8 cellular contexts compared by ENCODE assay signal in genomic region chr6:33248643-33248931, GRCh38. TPM values are rescaled to one million over a fixed set of nuclear protein-coding genes. Genes with fewer than 3 reads are reported as not detected.
DNase-seq lines count a peak whose midpoint lies in the region; ATAC-seq and TF ChIP-seq lines count a peak whose summit lies in the region.

No MANE protein-coding gene starts in this region.

- H2BK15ac ChIP-seq in mesenchymal stem cell (ENCODE audit: low read depth, poor library complexity, severe bottlenecking), result no peak overlapping the region

- DNase-seq in DMS53 treated with DMSO at 0.1 percent for 48 hours (lab: John Stamatoyannopoulos, UW; ENCODE audit: unreplicated experiment), result peak; percentile 61
- peak; percentile 31 for DNase-seq in H7
- DNase-seq in choroid plexus epithelial cell (ENCODE audit: low read depth), result peak; percentile 69
- DNase-seq in mesenchymal stem cell, result peak; percentile 80
- DNase-seq in transverse colon, result no peak
- DNase-seq in activated CD4-positive, alpha-beta T cell treated with anti-CD3 and anti-CD28 coated beads for 1 hour, result no peak

- intact Hi-C loops in transverse colon (cut with DNase I; ENCODE audit: low total_unique reads), result loop anchor here (5.0 to 10.0 kb wide), 3 partner anchors 84 to 234 kb away; no protein-coding TSS in a partner anchor

- no peak; the same call in 1 of the 2 replicates for TF ChIP-seq CTCF in OCI-LY3 (IDR thresholded peaks at IDR 0.05; ENCODE audit: low read depth, low read length)
- TF ChIP-seq CTCF in choroid plexus epithelial cell (conservative IDR thresholded peaks at IDR 0.05; ENCODE audit: low read depth, low read length), result no peak
- peak in 2 of 5 experiments; percentile 22 to 46 for TF ChIP-seq CTCF in transverse colon (IDR thresholded peaks at IDR 0.05)

- no peaks in the 10 kb centered on the region for H4K20me1 ChIP-seq in OCI-LY3 (ENCODE audit: insufficient read depth, low read length)

- ATAC-seq in GM19035 (IDR thresholded peaks at IDR 0.05; ENCODE audit: unreplicated experiment), result no peak

- H2BK12ac ChIP-seq in mesenchymal stem cell (ENCODE audit: low read length in 2 of 2), result peak overlapping the region; percentile 33 to 68

- H3K4me2 ChIP-seq in OCI-LY3 (ENCODE audit: low read length) (peak overlapping the region; percentile 99), mesenchymal stem cell (ENCODE audit: low read length, poor library complexity, severe bottlenecking) (peak overlapping the region; percentile 95)

- H3K4me1 ChIP-seq in OCI-LY3 (ENCODE audit: low read length) (peaks cover 7% of the 10 kb centered on the region), mesenchymal stem cell (ENCODE audit: control insufficient read depth, insufficient read depth, low read depth, low read length) (peaks cover 14% of the 10 kb centered on the region), transverse colon (peaks cover 12 to 27% (median 24%) of the 10 kb centered on the region in 4 donors)

- H3K9me3 ChIP-seq in OCI-LY3 (ENCODE audit: insufficient read depth, low read length) (no peaks in the 10 kb centered on the region), mesenchymal stem cell (ENCODE audit: control insufficient read depth, low read length) (no peaks in the 10 kb centered on the region), transverse colon (no peaks in the 10 kb centered on the region)

- peaks cover 25% of the 10 kb centered on the region for H3K27me3 ChIP-seq in H7 (ENCODE audit: control insufficient read depth, insufficient read depth, low read length)
- no peaks in the 10 kb centered on the region for H3K27me3 ChIP-seq in OCI-LY3 (ENCODE audit: low read depth, low read length)
- peaks cover 0 to under 1% of the 10 kb centered on the region in 2 experiments for H3K27me3 ChIP-seq in mesenchymal stem cell (ENCODE audit: control insufficient read depth in 1 of 2, insufficient read depth in 1 of 2, low read length in 2 of 2)
- H3K27me3 ChIP-seq in transverse colon, result peaks cover 4% of the 10 kb centered on the region

- H3K79me2 ChIP-seq in OCI-LY3 (ENCODE audit: low read length), result no peaks in the 10 kb centered on the region; the same call in 1 of the 2 replicates

- peak overlapping the region; percentile 74 for H3K9ac ChIP-seq in OCI-LY3 (ENCODE audit: low read length)
- peak overlapping the region; percentile 88 for H3K9ac ChIP-seq in mesenchymal stem cell (ENCODE audit: low read length)

- H3K27ac ChIP-seq in OCI-LY3 (ENCODE audit: low read length), result peak overlapping the region; percentile 39
- H3K27ac ChIP-seq in mesenchymal stem cell (ENCODE audit: low read length, poor library complexity, severe bottlenecking), result peak overlapping the region; percentile 66
- peak overlapping the region; percentile 88 to 93 (median 92) for H3K27ac ChIP-seq in transverse colon

- peak overlapping the region in 1 of 2 experiments; percentile 75 for H3K23ac ChIP-seq in mesenchymal stem cell (ENCODE audit: low read length in 2 of 2)

- H2BK5ac ChIP-seq in mesenchymal stem cell (ENCODE audit: low read depth, low read length, poor library complexity, severe bottlenecking), result no peak overlapping the region

- no peak for TF ChIP-seq POLR2A in transverse colon (IDR thresholded peaks at IDR 0.05)

- in situ Hi-C loops in transverse colon (cut with MboI; ENCODE audit: low pct_ligation_motif_present in 1 of 4, low pct_unique_long_range_greater_than_20kb in 1 of 4, low sequenced_read_pairs in 3 of 4), result loop anchor here (5.0 to 25.0 kb wide), 5 partner anchors 84 to 236 kb away; partner anchors contain the start of gene HLA-DOA (in 1 of the 4)

- peak overlapping the region in 1 of 2 experiments; percentile 31 for H3K14ac ChIP-seq in mesenchymal stem cell (ENCODE audit: low read length in 2 of 2)

- peak overlapping the region; percentile 83 for H2AFZ ChIP-seq in OCI-LY3 (ENCODE audit: low read depth, low read length)
- peak overlapping the region; percentile 73 for H2AFZ ChIP-seq in mesenchymal stem cell (ENCODE audit: low read depth, low read length)

- peak overlapping the region; percentile 79 to 93 for H3K18ac ChIP-seq in mesenchymal stem cell (ENCODE audit: low read depth in 1 of 2, low read length in 2 of 2)

- H2AK5ac ChIP-seq in mesenchymal stem cell (ENCODE audit: low read length, severe bottlenecking), result no peak overlapping the region

- H4K91ac ChIP-seq in mesenchymal stem cell (ENCODE audit: low read length), result peak overlapping the region; percentile 14

- H3K4me3 ChIP-seq in H7 (ENCODE audit: insufficient read depth, low read depth, low read length) (peak overlapping the region; percentile 72), OCI-LY3 (ENCODE audit: low read length) (peak overlapping the region; percentile 99), choroid plexus epithelial cell (ENCODE audit: low read depth, low read length) (peak overlapping the region; percentile 78), mesenchymal stem cell (ENCODE audit: insufficient read depth in 1 of 2, low read depth in 1 of 2, low read length in 2 of 2) (peak overlapping the region; percentile 61 to 72), transverse colon (peak overlapping the region; percentile 5 to 60 (median 38))

- WGBS in mesenchymal stem cell, result 7% methylated on average over 17 of the region's 18 CpGs
- 1% methylated on average over 18 of the region's 18 CpGs; no CpG with 5 or more reads in 1 of the 2 donors for WGBS in transverse colon (ENCODE audit: low coverage in 1 of 2), 2 donors

- peak overlapping the region; percentile 27 to 87 for H3K4ac ChIP-seq in mesenchymal stem cell (ENCODE audit: low read depth in 1 of 2, low read length in 2 of 2)

- H3K36me3 ChIP-seq in H7 (replicated peaks; ENCODE audit: control insufficient read depth, insufficient read depth, low read length), result no peaks in the 10 kb centered on the region; the same call in 1 of the 2 replicates
- H3K36me3 ChIP-seq in OCI-LY3 (replicated peaks; ENCODE audit: low read depth, low read length), result peaks cover 3% of the 10 kb centered on the region
- peaks cover 9 to 14% of the 10 kb centered on the region in 2 experiments for H3K36me3 ChIP-seq in mesenchymal stem cell (ENCODE audit: control insufficient read depth in 1 of 2, insufficient read depth in 2 of 2, low read depth in 1 of 2, low read length in 2 of 2)
- no peaks in the 10 kb centered on the region for H3K36me3 ChIP-seq in transverse colon

- peak overlapping the region; percentile 71 for H4K8ac ChIP-seq in mesenchymal stem cell (ENCODE audit: low read length)

- no peak for TF ChIP-seq EP300 in transverse colon (IDR thresholded peaks at IDR 0.05; ENCODE audit: low read depth)

- H3K79me1 ChIP-seq in mesenchymal stem cell (replicated peaks; ENCODE audit: low read length, poor library complexity, severe bottlenecking), result peaks cover 12% of the 10 kb centered on the region

- H2BK120ac ChIP-seq in mesenchymal stem cell (ENCODE audit: low read depth, low read length), result peak overlapping the region; percentile 74

RNA-seq across cellular contexts. Expression of gene VPS52, which starts 23.1 kb away (rescaled TPM):
- 54.1 and 57.8 TPM in 2 replicates for total RNA-seq in H7 (2014; rRNA removed; shearing (Covaris generic))
- 30.7 TPM for polyA plus RNA-seq in mesenchymal stem cell (2013, experiment 1 of 2)
- 29.4 TPM for polyA plus RNA-seq in mesenchymal stem cell (2013, experiment 2 of 2)
- 10 to 100 TPM; 52.4 to 93.3 (median 63.4) TPM for total RNA-seq in transverse colon

RNA-seq across cellular contexts. Expression of gene RPS18, which starts 23.3 kb away (rescaled TPM):
- total RNA-seq in H7 (2014; rRNA removed; shearing (Covaris generic)), result 3,561 and 4,135 TPM in 2 replicates
- 6,369 TPM for polyA plus RNA-seq in mesenchymal stem cell (2013, experiment 1 of 2)
- polyA plus RNA-seq in mesenchymal stem cell (2013, experiment 2 of 2), result 6,579 TPM
- 1,000 to 10,000 TPM in 2 of 4 donors, 100 to 1,000 TPM in 2; 773 to 2,238 (median 1,359) TPM for total RNA-seq in transverse colon

RNA-seq across cellular contexts. Expression of gene B3GALT4, which starts 28.3 kb away (rescaled TPM):
- 5.6 and 8.3 TPM in 2 replicates for total RNA-seq in H7 (2014; rRNA removed; shearing (Covaris generic))
- polyA plus RNA-seq in mesenchymal stem cell (2013, experiment 1 of 2), result 2.8 TPM
- 3.1 TPM for polyA plus RNA-seq in mesenchymal stem cell (2013, experiment 2 of 2)
- 10 to 100 TPM; 39.4 to 49.0 (median 41.8) TPM for total RNA-seq in transverse colon

RNA-seq across cellular contexts. Expression of gene RING1, which starts 40.3 kb away (rescaled TPM):
- 18.5 and 19.7 TPM in 2 replicates for total RNA-seq in H7 (2014; rRNA removed; shearing (Covaris generic))
- polyA plus RNA-seq in mesenchymal stem cell (2013, experiment 1 of 2), result 45.1 TPM
- polyA plus RNA-seq in mesenchymal stem cell (2013, experiment 2 of 2), result 46.6 TPM
- 10 to 100 TPM; 10.8 to 29.9 (median 19.9) TPM for total RNA-seq in transverse colon

RNA-seq across cellular contexts. Expression of gene WDR46, which starts 40.5 kb away (rescaled TPM):
- 72.0 and 96.6 TPM in 2 replicates for total RNA-seq in H7 (2014; rRNA removed; shearing (Covaris generic))
- polyA plus RNA-seq in mesenchymal stem cell (2013, experiment 1 of 2), result 66.3 TPM
- polyA plus RNA-seq in mesenchymal stem cell (2013, experiment 2 of 2), result 59.2 TPM
- total RNA-seq in transverse colon, result 10 to 100 TPM; 25.0 to 87.2 (median 55.8) TPM

Comparison
In these comparisons a context has a peak if more than half of its experiments do, and no peak if none do; other contexts are left out.
1. DNase-seq: peak in DMS53 treated with DMSO at 0.1 percent for 48 hours (single experiment), H7 (single experiment), choroid plexus epithelial cell (single experiment) and mesenchymal stem cell (single experiment); none in transverse colon (single experiment) and activated CD4-positive, alpha-beta T cell treated with anti-CD3 and anti-CD28 coated beads for 1 hour (single experiment).
2. H3K4me3 ChIP-seq: peak in every context shown above with its lines; median percentile 99 in OCI-LY3; 78 in choroid plexus epithelial cell; 72 in H7; 66 in mesenchymal stem cell; 38 in transverse colon.
3. H3K27ac ChIP-seq: peak in every context shown above with its lines; median percentile 92 in transverse colon; 66 in mesenchymal stem cell; 39 in OCI-LY3.